Comparison of ENCODE assay signal across 8 cellular contexts in genomic region chr2:111897630-111897923, GRCh38.
A peak's percentile ranks its signal among the peaks of the same experiment; 100 is the strongest.
DNase-seq lines count a peak whose midpoint lies in the region; ATAC-seq and TF ChIP-seq lines count a peak whose summit lies in the region.

No MANE protein-coding gene starts in this region.

- H3K4me1 Mint-ChIP-seq in nephron = peaks cover 27% of the 10 kb centered on the region

- peaks cover 0 to 21% (median 0%) of the 10 kb centered on the region in 11 experiments; a peak in 4 of 22 replicates for H3K36me3 ChIP-seq in BLaER1 treated with 17β-estradiol and CSF1 and Interleukin-3, amounts not matched to agents 10 nM and 100 nM

- peak overlapping the region; percentile 84 to 99 (median 94) for H3K4me2 ChIP-seq in BLaER1 treated with 17β-estradiol and CSF1 and Interleukin-3, amounts not matched to agents 10 nM and 100 nM

- H4K20me1 ChIP-seq in BLaER1 treated with 17β-estradiol and CSF1 and Interleukin-3, amounts not matched to agents 10 nM and 100 nM = peaks cover 3 to 42% (median 20%) of the 10 kb centered on the region in 11 experiments; a peak in 16 of 22 replicates

- peak overlapping the region; percentile 51 to 85 (median 77) for H3K9ac ChIP-seq in BLaER1 treated with 17β-estradiol and CSF1 and Interleukin-3, amounts not matched to agents 10 nM and 100 nM

- H3K27ac Mint-ChIP-seq in nephron = peak overlapping the region; percentile 77 to 98 (median 96)

- TF ChIP-seq CTCF in choroid plexus epithelial cell (conservative IDR thresholded peaks at IDR 0.05; ENCODE audit: low read depth, low read length) (no peak), nephron (IDR thresholded peaks at IDR 0.05; ENCODE audit: unreplicated experiment in 3 of 3) (no peak)

- no peaks in the 10 kb centered on the region for H3K36me3 Mint-ChIP-seq in nephron (ENCODE audit: low read depth)

- ATAC-seq in HG03159 (IDR thresholded peaks at IDR 0.05; ENCODE audit: unreplicated experiment) = peak; percentile 28
- no peak for ATAC-seq in GM18517 (IDR thresholded peaks at IDR 0.05; ENCODE audit: unreplicated experiment)

- H3K27ac ChIP-seq in BLaER1 treated with 17β-estradiol and CSF1 and Interleukin-3, amounts not matched to agents 10 nM and 100 nM = peak overlapping the region in 4 of 11 experiments; percentile 56 to 64 (median 58); a peak in 7 of 22 replicates

- peaks cover 5 to 67% (median 61%) of the 10 kb centered on the region in 11 experiments; a peak in 21 of 22 replicates for H3K27me3 ChIP-seq in BLaER1 treated with 17β-estradiol and CSF1 and Interleukin-3, amounts not matched to agents 10 nM and 100 nM

- H3K4me3 Mint-ChIP-seq in nephron = peak overlapping the region; percentile 92 to 95 (median 93)

- peaks cover 10% of the 10 kb centered on the region for H3K27me3 Mint-ChIP-seq in nephron (ENCODE audit: low read depth)

- peak overlapping the region; percentile 62 to 96 (median 74) for H3K4me3 ChIP-seq in BLaER1 treated with 17β-estradiol and CSF1 and Interleukin-3, amounts not matched to agents 10 nM and 100 nM
- H3K4me3 ChIP-seq in choroid plexus epithelial cell (ENCODE audit: low read depth, low read length) = peak overlapping the region; percentile 64

- H3K9me3 ChIP-seq in BLaER1 treated with 17β-estradiol and CSF1 and Interleukin-3, amounts not matched to agents 10 nM and 100 nM (replicated peaks in 1 of 11) = 0 out of 22 replicates have a peak, but pooled peaks cover 0 to 7% (median 0%) of the 10 kb centered on the region in 11 experiments

- peaks cover 18 to 48% (median 23%) of the 10 kb centered on the region in 10 experiments for H3K4me1 ChIP-seq in BLaER1 treated with 17β-estradiol and CSF1 and Interleukin-3, amounts not matched to agents 10 nM and 100 nM

- no peaks in the 10 kb centered on the region for H3K9me3 Mint-ChIP-seq in nephron

- DNase-seq in choroid plexus epithelial cell (ENCODE audit: low read depth) = no peak
- DNase-seq in SKM-1 (lab: John Stamatoyannopoulos, UW; ENCODE audit: unreplicated experiment) = no peak
- no peak for DNase-seq in NCI-H187 (lab: John Stamatoyannopoulos, UW)
- DNase-seq in activated effector memory CD4-positive, alpha-beta T cell treated with Interleukin-2 at 50 U/mL for 16 hours = no peak
